Comparison of ENCODE assay signal across 14 cellular contexts in genomic region chr2:182066439-182067061, GRCh38.
DNase-seq lines count a peak whose midpoint lies in the region; ATAC-seq and TF ChIP-seq lines count a peak whose summit lies in the region.
"Had no signal": no experiment of that assay in that cellular context is flagged by ENCODE, and none has a peak within 500 bp of the region (broad histone marks: within the 10 kb centered on the region; RNA-seq: fewer than 3 reads in every experiment).

No MANE protein-coding gene starts in this region.

- no peak for TF ChIP-seq CTCF in endothelial cell (IDR thresholded peaks at IDR 0.05; ENCODE audit: unreplicated experiment)

- H3K27me3 Mint-ChIP-seq in endothelial cell (ENCODE audit: unreplicated experiment) = no peaks in the 10 kb centered on the region

- H3K4me1 Mint-ChIP-seq in endothelial cell (ENCODE audit: unreplicated experiment) = no peaks in the 10 kb centered on the region
- H3K4me1 Mint-ChIP-seq: CD8-positive, alpha-beta memory T cell had no signal

- H3K4me3 Mint-ChIP-seq in endothelial cell (ENCODE audit: unreplicated experiment) = no peak overlapping the region
- H3K4me3 Mint-ChIP-seq: CD8-positive, alpha-beta memory T cell had no signal

- no peak for ATAC-seq in GM21576 (IDR thresholded peaks at IDR 0.05; ENCODE audit: unreplicated experiment)
- ATAC-seq in GM18868 (IDR thresholded peaks at IDR 0.05; ENCODE audit: unreplicated experiment) = no peak
- ATAC-seq: esophagus mucosa had no signal

- no peaks in the 10 kb centered on the region for H3K36me3 Mint-ChIP-seq in endothelial cell (ENCODE audit: low read depth, unreplicated experiment)
- H3K36me3 Mint-ChIP-seq: CD8-positive, alpha-beta memory T cell had no signal

- H3K27ac Mint-ChIP-seq in endothelial cell (ENCODE audit: unreplicated experiment) = no peak overlapping the region
- H3K27ac Mint-ChIP-seq: CD8-positive, alpha-beta memory T cell had no signal

- H3K9me3 Mint-ChIP-seq in endothelial cell (ENCODE audit: unreplicated experiment) = no peaks in the 10 kb centered on the region
- H3K9me3 Mint-ChIP-seq: CD8-positive, alpha-beta memory T cell had no signal

- DNase-seq in AG08395 (ENCODE audit: low spot score) = peak; percentile 61
- peak; percentile 92 for DNase-seq in HS-5 (ENCODE audit: low read depth)
- DNase-seq in brain pericyte (ENCODE audit: low read depth, low spot score) = peak; percentile 34
- DNase-seq in lung microvascular endothelial cell (ENCODE audit: low read depth in 2 of 2) = peak; percentile 72 to 93
- no peak for DNase-seq in endothelial cell (ENCODE audit: low spot score)
- no peak for DNase-seq in NCI-H2029 treated with DMSO at 0.1 percent for 48 hours (lab: John Stamatoyannopoulos, UW)
- DNase-seq: amygdala; CD8-positive, alpha-beta memory T cell; left cardiac atrium; pancreas; stimulated activated CD4-positive, alpha-beta T cell treated with anti-CD3 and anti-CD28 coated beads, Interleukin-4, amount 100 ng/mL, for 24 hours had no signal

Comparison
In these comparisons a context has a peak if more than half of its experiments do, and no peak if none do; other contexts are left out.
1. DNase-seq: peak in AG08395 (single experiment), HS-5 (single experiment), brain pericyte (single experiment) and lung microvascular endothelial cell (2 of 2); none in endothelial cell (single experiment) and NCI-H2029 treated with DMSO at 0.1 percent for 48 hours (single experiment).